In genomic region chr2:163734911-163735691, GRCh38 we compare ENCODE assay signal across 9 cellular contexts. TPM values are rescaled to one million over a fixed set of nuclear protein-coding genes. Genes with fewer than 3 reads are reported as not detected.
DNase-seq lines count a peak whose midpoint lies in the region; TF ChIP-seq lines count a peak whose summit lies in the region.
"Had no signal": no experiment of that assay in that cellular context is flagged by ENCODE, and none has a peak within 500 bp of the region (broad histone marks: within the 10 kb centered on the region; RNA-seq: fewer than 3 reads in every experiment).

No MANE protein-coding gene starts in this region.

- no peak overlapping the region for H2BK15ac ChIP-seq in neuronal stem cell (ENCODE audit: low read length)

- H3K9me3 ChIP-seq in esophagus squamous epithelium (no peaks in the 10 kb centered on the region), neuronal stem cell (replicated peaks in 1 of 2; ENCODE audit: control insufficient read depth in 2 of 2, insufficient read depth in 1 of 2, low read depth in 1 of 2, low read length in 2 of 2) (no peaks in the 10 kb centered on the region)

- H2AFZ ChIP-seq in neuronal stem cell (ENCODE audit: low read length): peak overlapping the region; percentile 62

- no peak for TF ChIP-seq CTCF in esophagus squamous epithelium (IDR thresholded peaks at IDR 0.05)

- H3K27me3 ChIP-seq in esophagus squamous epithelium (peaks cover 0 to 34% (median 0%) of the 10 kb centered on the region in 4 donors), neuronal stem cell (ENCODE audit: control insufficient read depth in 3 of 3, insufficient read depth in 3 of 3, low read depth in 1 of 3, low read length in 3 of 3) (no peaks in the 10 kb centered on the region)

- no peak overlapping the region for H4K8ac ChIP-seq in neuronal stem cell (ENCODE audit: low read depth, low read length)

- no peak overlapping the region for H3K4me3 Mint-ChIP-seq in activated CD4-positive, alpha-beta memory T cell treated with anti-CD3 and anti-CD28 coated beads for 36 hours

- H3K27me3 Mint-ChIP-seq in activated CD4-positive, alpha-beta memory T cell treated with anti-CD3 and anti-CD28 coated beads for 36 hours: peaks cover 13% of the 10 kb centered on the region

- H3K4me1 Mint-ChIP-seq in activated CD4-positive, alpha-beta memory T cell treated with anti-CD3 and anti-CD28 coated beads for 36 hours (ENCODE audit: low read depth): peaks cover 4% of the 10 kb centered on the region

- no peaks in the 10 kb centered on the region for H3K36me3 ChIP-seq in esophagus squamous epithelium
- no peaks in the 10 kb centered on the region for H3K36me3 ChIP-seq in neuronal stem cell (replicated peaks in 1 of 2; ENCODE audit: control insufficient read depth in 2 of 2, insufficient read depth in 2 of 2, low read length in 2 of 2)

- no peak overlapping the region for H3K18ac ChIP-seq in neuronal stem cell (ENCODE audit: low read length)

- H2BK12ac ChIP-seq in neuronal stem cell (ENCODE audit: low read length): no peak overlapping the region

- no peak overlapping the region for H3K14ac ChIP-seq in neuronal stem cell (ENCODE audit: low read length)

- TF ChIP-seq POLR2A in esophagus squamous epithelium (IDR thresholded peaks at IDR 0.05): no peak

- peak overlapping the region; percentile 54 to 75 (median 64) for H3K4me3 ChIP-seq in esophagus squamous epithelium
- H3K4me3 ChIP-seq in neuronal stem cell (ENCODE audit: low read length in 2 of 2): peak overlapping the region; percentile 67 to 92

- H3K9ac ChIP-seq in neuronal stem cell (ENCODE audit: low read depth, low read length, poor library complexity): no peak overlapping the region

- H3K4ac ChIP-seq in neuronal stem cell (ENCODE audit: low read length): no peak overlapping the region

- H3K4me1 ChIP-seq in esophagus squamous epithelium (peaks cover 0 to 27% (median 4%) of the 10 kb centered on the region in 3 donors), neuronal stem cell (ENCODE audit: control insufficient read depth in 2 of 2, insufficient read depth in 1 of 2, low read depth in 1 of 2, low read length in 2 of 2) (peaks cover 1 to 19% of the 10 kb centered on the region in 2 donors)

- no peaks in the 10 kb centered on the region for H3K36me3 Mint-ChIP-seq in activated CD4-positive, alpha-beta memory T cell treated with anti-CD3 and anti-CD28 coated beads for 36 hours

- H4K91ac ChIP-seq in neuronal stem cell (ENCODE audit: low read depth, low read length, poor library complexity): no peak overlapping the region

- no peaks in the 10 kb centered on the region for H3K79me1 ChIP-seq in neuronal stem cell (ENCODE audit: low read depth, low read length)

- intact Hi-C loops in esophagus squamous epithelium (cut with DNase I): no loop called here
- intact Hi-C loops in activated CD4-positive, alpha-beta memory T cell treated with anti-CD3 and anti-CD28 coated beads for 36 hours (cut with micrococcal nuclease): no loop called here

- peak overlapping the region; percentile 54 for H3K4me2 ChIP-seq in neuronal stem cell (ENCODE audit: insufficient read depth, low read length, poor library complexity, severe bottlenecking)

- H3K27ac ChIP-seq in esophagus squamous epithelium (peak overlapping the region; percentile 77 to 91 (median 84)), neuronal stem cell (replicated peaks; ENCODE audit: low read length) (peak overlapping the region; percentile 99)

- DNase-seq in DMS53 treated with DMSO at 0.1 percent for 48 hours (lab: John Stamatoyannopoulos, UW; ENCODE audit: unreplicated experiment) (peak; percentile 44), NCI-H748 (lab: John Stamatoyannopoulos, UW; ENCODE audit: unreplicated experiment) (peak; percentile 70), esophagus squamous epithelium (lab: John Stamatoyannopoulos, UW) (no peak), neuronal stem cell (ENCODE audit: low spot score) (peak; percentile 51), SW480 (ENCODE audit: low spot score) (no peak)
- DNase-seq in activated CD4-positive, alpha-beta memory T cell treated with anti-CD3 and anti-CD28 coated beads for 36 hours: no peak
- no peak for DNase-seq in activated naive CD4-positive, alpha-beta T cell treated with anti-CD3 and anti-CD28 coated beads, Interleukin-2, amount 50 U/mL, for 16 hours
- no peak for DNase-seq in NK-92 treated with Interleukin-12 subunit alpha and Interleukin-12 subunit beta, amount 100 ng/mL, for 24 hours (lab: John Stamatoyannopoulos, UW)
- DNase-seq: activated CD4-positive, alpha-beta T cell treated with anti-CD3 and anti-CD28 coated beads for 1 hour had no signal

- H3K9me3 Mint-ChIP-seq in activated CD4-positive, alpha-beta memory T cell treated with anti-CD3 and anti-CD28 coated beads for 36 hours: peaks cover 3% of the 10 kb centered on the region

- WGBS in esophagus squamous epithelium, 2 donors: 3 to 8% methylated on average over 17 of the region's 17 CpGs
- no CpG with 5 or more reads among the region's 17 CpGs for WGBS in neuronal stem cell (ENCODE audit: extremely low coverage in 2 of 2, insufficient read length in 2 of 2, insufficient replicate concordance in 1 of 2), 2 donors

- POLR2A ChIA-PET in activated CD4-positive, alpha-beta memory T cell treated with anti-CD3 and anti-CD28 coated beads for 36 hours (lab: Charles Lee): no interaction called here

- no peak overlapping the region for H2BK5ac ChIP-seq in neuronal stem cell (ENCODE audit: low read length)

- no peak overlapping the region for H3K27ac Mint-ChIP-seq in activated CD4-positive, alpha-beta memory T cell treated with anti-CD3 and anti-CD28 coated beads for 36 hours

- no peak overlapping the region for H2AK5ac ChIP-seq in neuronal stem cell (ENCODE audit: low read depth, low read length)

- no peak overlapping the region for H3K23ac ChIP-seq in neuronal stem cell (ENCODE audit: low read depth, low read length, poor library complexity)

- CTCF ChIA-PET in activated CD4-positive, alpha-beta memory T cell treated with anti-CD3 and anti-CD28 coated beads for 36 hours (lab: Charles Lee): interaction anchor here (0.6 kb wide), 1 partner anchor 280 kb away, joined by 4 read pairs; no protein-coding TSS in a partner anchor

- no peak overlapping the region for H2BK120ac ChIP-seq in neuronal stem cell (ENCODE audit: low read depth, low read length)

RNA-seq across cellular contexts. Expression of gene FIGN, which starts 0.7 kb away (rescaled TPM):
- total RNA-seq in esophagus squamous epithelium: 1 to 10 TPM in 3 of 4 donors, under 1 TPM in 1; 0.38 to 2.1 (median 1.8) TPM
- 31.0 TPM for polyA plus RNA-seq in neuronal stem cell (2013, experiment 1 of 2)
- 31.9 TPM for polyA plus RNA-seq in neuronal stem cell (2013, experiment 2 of 2)
- total RNA-seq in activated CD4-positive, alpha-beta memory T cell treated with anti-CD3 and anti-CD28 coated beads for 36 hours: not detected

Comparison
In these comparisons a context has a peak if more than half of its experiments do, and no peak if none do; other contexts are left out.
1. DNase-seq: peak in DMS53 treated with DMSO at 0.1 percent for 48 hours (single experiment), NCI-H748 (single experiment) and neuronal stem cell (single experiment); none in esophagus squamous epithelium (single experiment), activated CD4-positive, alpha-beta memory T cell treated with anti-CD3 and anti-CD28 coated beads for 36 hours (single experiment), SW480 (single experiment), activated naive CD4-positive, alpha-beta T cell treated with anti-CD3 and anti-CD28 coated beads, Interleukin-2, amount 50 U/mL, for 16 hours (single experiment) and NK-92 treated with Interleukin-12 subunit alpha and Interleukin-12 subunit beta, amount 100 ng/mL, for 24 hours (single experiment).